ENCODE assay signal across 17 cellular contexts in genomic region chr13:26017932-26018690, GRCh38. TPM values are rescaled to one million over a fixed set of nuclear protein-coding genes. Genes with fewer than 3 reads are reported as not detected.
A peak's percentile ranks its signal among the peaks of the same experiment; 100 is the strongest.
DNase-seq lines count a peak whose midpoint lies in the region; ATAC-seq, FAIRE-seq and TF ChIP-seq lines count a peak whose summit lies in the region.
"Had no signal": no experiment of that assay in that cellular context is flagged by ENCODE, and none has a peak within 500 bp of the region (broad histone marks: within the 10 kb centered on the region; RNA-seq: fewer than 3 reads in every experiment).

No MANE protein-coding gene starts in this region.

- H3K4me1 Mint-ChIP-seq in osteocyte (ENCODE audit: unreplicated experiment), result peaks cover 90% of the 10 kb centered on the region

- no peaks in the 10 kb centered on the region for H3K27me3 Mint-ChIP-seq in osteocyte (ENCODE audit: unreplicated experiment)

- no peak for FAIRE-seq in RCC 7860 (lab: Jason Lieb, UNC)

- no peaks in the 10 kb centered on the region for H3K27me3 ChIP-seq in esophagus (ENCODE audit: control insufficient read depth in 1 of 2, insufficient read depth in 2 of 2, low read length in 2 of 2)
- H3K27me3 ChIP-seq: ascending aorta, foreskin keratinocyte had no signal

- peak overlapping the region; percentile 10 for H3K4me3 Mint-ChIP-seq in osteocyte (ENCODE audit: unreplicated experiment)

- H3K27ac ChIP-seq in esophagus (ENCODE audit: low read depth in 2 of 2, low read length in 1 of 2), result peak overlapping the region; percentile 8 to 42
- H3K27ac ChIP-seq: ascending aorta, foreskin keratinocyte had no signal

- H3K36me3 Mint-ChIP-seq in osteocyte (ENCODE audit: unreplicated experiment), result no peaks in the 10 kb centered on the region

- no peak for TF ChIP-seq CTCF in osteocyte (IDR thresholded peaks at IDR 0.05)

- H3K9me3 Mint-ChIP-seq in osteocyte (ENCODE audit: unreplicated experiment), result no peaks in the 10 kb centered on the region

- WGBS in esophagus, 2 donors, result 69% methylated on average over 6 of the region's 6 CpGs

- H3K4me1 ChIP-seq in esophagus (ENCODE audit: control insufficient read depth in 2 of 2, insufficient read depth in 2 of 2, low read length in 1 of 2), result peaks cover 5 to 14% of the 10 kb centered on the region in 2 donors

- no peak for ATAC-seq in HG03039 (IDR thresholded peaks at IDR 0.05; ENCODE audit: unreplicated experiment)
- ATAC-seq: foreskin keratinocyte, SK-N-SH treated with all-trans-retinoic acid at 6 μM for 48 hours had no signal

- H3K27ac Mint-ChIP-seq in osteocyte (ENCODE audit: unreplicated experiment), result peak overlapping the region; percentile 94

- DNase-seq in D341Med (ENCODE audit: low spot score) (peak; percentile 9), RCC 7860 (ENCODE audit: low spot score) (peak; percentile 18), osteocyte (ENCODE audit: extremely low spot score, unreplicated experiment) (no peak), SIG-M5 (lab: John Stamatoyannopoulos, UW) (no peak), SIG-M5 treated with dmso at 0.1 percent for 504 hours (lab: John Stamatoyannopoulos, UW; ENCODE audit: unreplicated experiment) (no peak)
- no peak for DNase-seq in activated CD4-positive, alpha-beta T cell treated with anti-CD3 and anti-CD28 coated beads, Interleukin-2, amount 50 U/mL, for 4 hours
- DNase-seq: activated CD4-positive, CD25-positive, alpha-beta regulatory T cell; AML-193; effector CD4-positive, alpha-beta T cell; foreskin keratinocyte; IMR-90; NCI-H1092 treated with DMSO at 0.1 percent for 48 hours; NCI-H2227 treated with DMSO at 0.1 percent for 48 hours had no signal

- no peak overlapping the region for H3K4me3 ChIP-seq in esophagus (ENCODE audit: low read depth in 1 of 2, low read length in 2 of 2)
- H3K4me3 ChIP-seq: ascending aorta had no signal

- no peaks in the 10 kb centered on the region for H3K36me3 ChIP-seq in esophagus (ENCODE audit: control insufficient read depth in 2 of 2, insufficient read depth in 2 of 2, low read length in 1 of 2)
- H3K36me3 ChIP-seq: ascending aorta had no signal

- H3K9me3 ChIP-seq in esophagus (ENCODE audit: control insufficient read depth in 2 of 2, insufficient read depth in 1 of 2, low read depth in 1 of 2, low read length in 1 of 2), result peaks cover 0 to 3% of the 10 kb centered on the region in 2 donors
- H3K9me3 ChIP-seq: ascending aorta had no signal

RNA-seq across cellular contexts. Expression of gene SHISA2, which starts 33.7 kb away (rescaled TPM):
- under 1 TPM; 0.04 to 0.06 TPM for polyA plus RNA-seq in esophagus
- 128 TPM in 2 replicates for total RNA-seq in osteocyte
- total RNA-seq: ascending aorta, IMR-90 had no signal
- polyA plus RNA-seq: IMR-90 had no signal

Comparison
In these comparisons a context has a peak if more than half of its experiments do, and no peak if none do; other contexts are left out.
1. DNase-seq: peak in D341Med (single experiment) and RCC 7860 (single experiment); none in osteocyte (single experiment), SIG-M5 (single experiment), SIG-M5 treated with dmso at 0.1 percent for 504 hours (single experiment) and activated CD4-positive, alpha-beta T cell treated with anti-CD3 and anti-CD28 coated beads, Interleukin-2, amount 50 U/mL, for 4 hours (0 of 2).